2 cellular contexts compared by ENCODE assay signal in genomic region chr19:55032976-55033643, GRCh38. TPM values are rescaled to one million over a fixed set of nuclear protein-coding genes. Genes with fewer than 3 reads are reported as not detected.
"Had no signal": no experiment of that assay in that cellular context is flagged by ENCODE, and none has a peak within 500 bp of the region (broad histone marks: within the 10 kb centered on the region; RNA-seq: fewer than 3 reads in every experiment).

No MANE protein-coding gene starts in this region.

RNA-seq across cellular contexts. Expression of gene GP6, which starts 5.0 kb away (rescaled TPM):
- total RNA-seq: HepG2, HFFc6 had no signal
